20 cellular contexts compared by ENCODE assay signal in the genomic region with DNA sequence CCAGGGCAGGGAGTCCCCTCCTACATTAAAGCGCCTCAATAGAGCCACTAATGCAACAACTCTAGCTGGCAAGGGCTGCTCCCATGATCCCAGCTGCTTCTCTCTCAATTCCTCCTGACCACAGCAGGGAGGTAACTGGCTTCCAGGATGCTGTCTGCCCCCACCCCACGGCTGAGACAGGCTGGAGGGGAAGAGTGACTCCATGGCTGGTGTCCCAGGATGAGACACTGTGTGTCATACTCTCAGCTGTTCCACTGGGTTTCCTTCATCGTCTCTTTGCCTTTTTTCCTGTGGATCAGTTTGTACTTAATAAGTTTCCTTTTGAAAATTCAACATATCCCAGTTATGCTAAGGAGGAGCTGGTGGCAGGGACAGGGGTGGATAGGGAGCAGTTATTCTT. TPM values are rescaled to one million over a fixed set of nuclear protein-coding genes. Genes with fewer than 3 reads are reported as not detected.
DNase-seq lines count a peak whose midpoint lies in the region; ATAC-seq and TF ChIP-seq lines count a peak whose summit lies in the region.
"Had no signal": no experiment of that assay in that cellular context is flagged by ENCODE, and none has a peak within 500 bp of the region (broad histone marks: within the 10 kb centered on the region; RNA-seq: fewer than 3 reads in every experiment).

No MANE protein-coding gene starts in this region.

- 70 to 71% methylated on average over 3 of the region's 3 CpGs for WGBS in tibial nerve, 2 donors

- H3K27me3 ChIP-seq in skeletal muscle satellite cell (ENCODE audit: control insufficient read depth, insufficient read depth, low read length) (peaks cover 2% of the 10 kb centered on the region), tibial nerve (no peaks in the 10 kb centered on the region)
- H3K27me3 ChIP-seq: BLaER1, SJSA1 had no signal

- TF ChIP-seq EP300 in tibial nerve (IDR thresholded peaks at IDR 0.05), result no peak

- H3K4me2 ChIP-seq in skeletal muscle satellite cell (ENCODE audit: low read length), result peak overlapping the region; percentile 57
- H3K4me2 ChIP-seq: BLaER1 had no signal

- H3K9ac ChIP-seq in skeletal muscle satellite cell (ENCODE audit: low read depth, low read length), result peak overlapping the region; percentile 36
- H3K9ac ChIP-seq: BLaER1 had no signal

- no peak for TF ChIP-seq CTCF in tibial nerve (IDR thresholded peaks at IDR 0.05)

- ATAC-seq in HG03175 (IDR thresholded peaks at IDR 0.05; ENCODE audit: unreplicated experiment), result no peak
- ATAC-seq in HG02678 (IDR thresholded peaks at IDR 0.05; ENCODE audit: unreplicated experiment), result no peak
- ATAC-seq: activated CD8-positive, alpha-beta memory T cell treated with anti-CD3 and anti-CD28 coated beads, Interleukin-2, amount 10 ng/mL, durations not matched to agents 7 days and 5 days; gastroesophageal sphincter had no signal

- no peaks in the 10 kb centered on the region for H3K9me3 ChIP-seq in skeletal muscle satellite cell (replicated peaks; ENCODE audit: low read length)
- no peaks in the 10 kb centered on the region for H3K9me3 ChIP-seq in tibial nerve
- H3K9me3 ChIP-seq: BLaER1, gastroesophageal sphincter, SJSA1 had no signal

- peak overlapping the region; percentile 85 for H3K27ac ChIP-seq in epithelial cell of prostate
- H3K27ac ChIP-seq in tibial nerve, result no peak overlapping the region
- H3K27ac ChIP-seq: BLaER1, gastroesophageal sphincter, sigmoid colon, SJSA1 had no signal

- TF ChIP-seq POLR2A in tibial nerve (IDR thresholded peaks at IDR 0.05), result no peak

- H3K36me3 ChIP-seq in skeletal muscle satellite cell (ENCODE audit: insufficient read depth, low read length), result no peaks in the 10 kb centered on the region
- no peaks in the 10 kb centered on the region for H3K36me3 ChIP-seq in tibial nerve
- H3K36me3 ChIP-seq: BLaER1, gastroesophageal sphincter, sigmoid colon, SJSA1 had no signal

- H3K4me3 ChIP-seq in skeletal muscle satellite cell (ENCODE audit: low read length), result peak overlapping the region; percentile 38
- H3K4me3 ChIP-seq in tibial nerve, result no peak overlapping the region
- H3K4me3 ChIP-seq: BLaER1, gastroesophageal sphincter, sigmoid colon, SJSA1 had no signal

- DNase-seq in GM03348 (ENCODE audit: low spot score), result peak; percentile 68
- peak; percentile 50 for DNase-seq in RKO (ENCODE audit: low spot score)
- DNase-seq in epithelial cell of prostate (ENCODE audit: low read depth, low spot score), result peak; percentile 52
- no peak for DNase-seq in tibial nerve (ENCODE audit: low spot score in 2 of 2)
- DNase-seq: activated CD8-positive, alpha-beta memory T cell treated with anti-CD3 and anti-CD28 coated beads, Interleukin-2, amount 10 ng/mL, durations not matched to agents 7 days and 5 days; activated effector memory CD4-positive, alpha-beta T cell treated with Interleukin-2 at 50 U/mL for 16 hours; amygdala; H7; NCI-H187 treated with DMSO at 0.1 percent for 48 hours; NCI-H446; sigmoid colon; stimulated activated CD4-positive, alpha-beta T cell treated with anti-CD3 and anti-CD28 coated beads, Interleukin-2, amount 100 ng/mL, for 48 hours had no signal

- peaks cover 19% of the 10 kb centered on the region for H3K4me1 ChIP-seq in skeletal muscle satellite cell (ENCODE audit: control insufficient read depth, insufficient read depth, low read length)
- H3K4me1 ChIP-seq in tibial nerve, result no peaks in the 10 kb centered on the region
- H3K4me1 ChIP-seq: gastroesophageal sphincter, sigmoid colon had no signal

RNA-seq across cellular contexts. Expression of gene MYH16, which starts 27.7 kb away (rescaled TPM):
- not detected in 2 replicates for total RNA-seq in skeletal muscle satellite cell (2012; rRNA removed)
- not detected for total RNA-seq in tibial nerve
- total RNA-seq: activated CD8-positive, alpha-beta memory T cell treated with anti-CD3 and anti-CD28 coated beads, Interleukin-2, amount 10 ng/mL, durations not matched to agents 7 days and 5 days; gastroesophageal sphincter; H7; lower leg skin; osteocyte; sigmoid colon; SJSA1 had no signal

RNA-seq across cellular contexts. Expression of gene KPNA7, which starts 37.0 kb away (rescaled TPM):
- total RNA-seq in skeletal muscle satellite cell (2012; rRNA removed), result not detected in 2 replicates
- total RNA-seq in tibial nerve, result 1 to 10 TPM in 1 of 4 donors, not detected in 3; 1.2 TPM
- total RNA-seq: activated CD8-positive, alpha-beta memory T cell treated with anti-CD3 and anti-CD28 coated beads, Interleukin-2, amount 10 ng/mL, durations not matched to agents 7 days and 5 days; H7; osteocyte; sigmoid colon; SJSA1 had no signal

Comparison
In these comparisons a context has a peak if more than half of its experiments do, and no peak if none do; other contexts are left out.
1. DNase-seq: peak in GM03348 (single experiment), RKO (single experiment) and epithelial cell of prostate (single experiment); none in tibial nerve (0 of 2).